1 cellular context compared by ENCODE assay signal in genomic region chr1:58391514-58391913, GRCh38.
TF ChIP-seq lines count a peak whose summit lies in the region.

No MANE protein-coding gene starts in this region.

TF ChIP-seq in GM23338, 12 proteins besides CTCF, POLR2A, EP300 and RAD21 (continued from another document):
- no peak for TF ChIP-seq NANOG (IDR thresholded peaks at IDR 0.05; ENCODE audit: borderline replicate concordance)
- no peak for TF ChIP-seq ZNF462 (CRISPR knock-in tag; IDR thresholded peaks at IDR 0.05)
- TF ChIP-seq ETS1 (IDR thresholded peaks at IDR 0.05): no peak
- TF ChIP-seq EZH2 (IDR thresholded peaks at IDR 0.05; ENCODE audit: low read depth, unreplicated experiment): no peak
- no peak for TF ChIP-seq EZH2phosphoT487 (IDR thresholded peaks at IDR 0.05; ENCODE audit: unreplicated experiment)
